In the genomic region with DNA sequence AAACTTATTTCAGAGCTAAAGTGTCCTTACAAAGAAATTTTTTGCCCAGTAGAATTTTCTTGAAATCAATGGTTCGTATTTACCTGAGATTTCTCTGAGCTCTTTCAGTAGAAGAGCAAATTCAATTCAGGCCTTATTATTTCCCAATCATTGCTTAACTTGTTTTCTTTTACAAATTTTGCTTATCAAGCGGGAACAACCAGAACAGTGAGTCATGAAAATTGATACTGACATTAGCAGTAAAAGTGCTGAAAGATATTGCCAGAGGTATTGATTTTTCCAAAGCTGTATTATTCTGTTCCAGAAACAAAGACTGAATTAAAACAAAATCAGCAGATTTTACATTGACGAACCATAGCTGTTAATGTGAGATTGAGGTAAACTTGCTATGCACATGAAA, we compare ENCODE assay signal across 31 cellular contexts.
"Had no signal": no experiment of that assay in that cellular context is flagged by ENCODE, and none has a peak within 500 bp of the region (broad histone marks: within the 10 kb centered on the region; RNA-seq: fewer than 3 reads in every experiment).

No MANE protein-coding gene starts in this region.

- H3K4me1 ChIP-seq: foreskin keratinocyte, neural progenitor cell, thyroid gland had no signal

- H3K27me3 ChIP-seq: esophagus muscularis mucosa, foreskin keratinocyte, heart left ventricle, neural progenitor cell, stomach, thyroid gland, upper lobe of left lung, vagina had no signal

- H3K27ac Mint-ChIP-seq: activated CD4-positive, alpha-beta memory T cell treated with anti-CD3 and anti-CD28 coated beads for 36 hours; activated CD4-positive, alpha-beta T cell treated with anti-CD3 and anti-CD28 coated beads, Interleukin-2, amount 10 ng/mL, durations not matched to agents 24 days and 14 days; activated naive CD4-positive, alpha-beta T cell treated with anti-CD3 and anti-CD28 coated beads, Interleukin-2, amount 10 ng/mL, durations not matched to agents 7 days and 5 days; activated T-helper 1 cell treated with anti-CD3 and anti-CD28 coated beads, Interleukin-12 subunit alpha, Interleukin-12 subunit beta, Interleukin-2, Interleukin-4 antibody, amounts not matched to agents 30 ng/mL and 10 ng/mL and 1 ng/mL, durations not matched to agents 14 hours and 24 hours and 36 hours; dendritic cell treated with granulocyte-macrophage colony-stimulating factor and Interleukin-4, amounts not matched to agents 40 ng/mL and 50 ng/mL, for 4 days; endodermal cell; naive thymus-derived CD8-positive, alpha-beta T cell; neural progenitor cell; stimulated activated memory B cell treated with anti-CD40 and anti-IgM and Interleukin-4, amounts not matched to agents 10 μg/mL and 1 μg/mL and 100 μg/mL, for 72 hours had no signal

- H3K4me3 Mint-ChIP-seq: activated CD4-positive, alpha-beta memory T cell treated with anti-CD3 and anti-CD28 coated beads for 36 hours; activated CD4-positive, alpha-beta T cell treated with anti-CD3 and anti-CD28 coated beads, Interleukin-2, amount 10 ng/mL, durations not matched to agents 24 days and 14 days; activated naive CD4-positive, alpha-beta T cell treated with anti-CD3 and anti-CD28 coated beads, Interleukin-2, amount 10 ng/mL, durations not matched to agents 7 days and 5 days; activated T-helper 1 cell treated with anti-CD3 and anti-CD28 coated beads, Interleukin-12 subunit alpha, Interleukin-12 subunit beta, Interleukin-2, Interleukin-4 antibody, amounts not matched to agents 30 ng/mL and 10 ng/mL and 1 ng/mL, durations not matched to agents 14 hours and 24 hours and 36 hours; dendritic cell treated with granulocyte-macrophage colony-stimulating factor and Interleukin-4, amounts not matched to agents 40 ng/mL and 50 ng/mL, for 4 days; endodermal cell; naive thymus-derived CD8-positive, alpha-beta T cell; neural progenitor cell; stimulated activated memory B cell treated with anti-CD40 and anti-IgM and Interleukin-4, amounts not matched to agents 10 μg/mL and 1 μg/mL and 100 μg/mL, for 72 hours had no signal

- ATAC-seq: foreskin keratinocyte; heart left ventricle; lower lobe of right lung; naive thymus-derived CD8-positive, alpha-beta T cell; sciatic nerve; stimulated activated memory B cell treated with anti-CD40 and anti-IgM and Interleukin-4, amounts not matched to agents 10 μg/mL and 1 μg/mL and 100 μg/mL, for 72 hours had no signal

- H3K27me3 Mint-ChIP-seq: dendritic cell treated with granulocyte-macrophage colony-stimulating factor and Interleukin-4, amounts not matched to agents 40 ng/mL and 50 ng/mL, for 4 days; stimulated activated memory B cell treated with anti-CD40 and anti-IgM and Interleukin-4, amounts not matched to agents 10 μg/mL and 1 μg/mL and 100 μg/mL, for 72 hours had no signal

- H3K9ac ChIP-seq: neural progenitor cell had no signal

- H3K9me3 ChIP-seq: esophagus muscularis mucosa, heart left ventricle, lower lobe of right lung, stomach, thyroid gland, upper lobe of left lung, vagina had no signal

- H3K27ac ChIP-seq: esophagus muscularis mucosa, foreskin keratinocyte, heart left ventricle, lower lobe of right lung, neural progenitor cell, stomach, thyroid gland, upper lobe of left lung, vagina had no signal

- H3K36me3 Mint-ChIP-seq: activated CD4-positive, alpha-beta memory T cell treated with anti-CD3 and anti-CD28 coated beads for 36 hours; activated naive CD4-positive, alpha-beta T cell treated with anti-CD3 and anti-CD28 coated beads, Interleukin-2, amount 10 ng/mL, durations not matched to agents 7 days and 5 days; naive thymus-derived CD8-positive, alpha-beta T cell; neural progenitor cell; stimulated activated memory B cell treated with anti-CD40 and anti-IgM and Interleukin-4, amounts not matched to agents 10 μg/mL and 1 μg/mL and 100 μg/mL, for 72 hours had no signal

- H3K36me3 ChIP-seq: esophagus muscularis mucosa, heart left ventricle, lower lobe of right lung, neural progenitor cell, stomach, thyroid gland, upper lobe of left lung, vagina had no signal

- H3K9me3 Mint-ChIP-seq: activated CD4-positive, alpha-beta T cell treated with anti-CD3 and anti-CD28 coated beads, Interleukin-2, amount 10 ng/mL, durations not matched to agents 24 days and 14 days; activated naive CD4-positive, alpha-beta T cell treated with anti-CD3 and anti-CD28 coated beads, Interleukin-2, amount 10 ng/mL, durations not matched to agents 7 days and 5 days; activated T-helper 1 cell treated with anti-CD3 and anti-CD28 coated beads, Interleukin-12 subunit alpha, Interleukin-12 subunit beta, Interleukin-2, Interleukin-4 antibody, amounts not matched to agents 30 ng/mL and 10 ng/mL and 1 ng/mL, durations not matched to agents 14 hours and 24 hours and 36 hours; dendritic cell treated with granulocyte-macrophage colony-stimulating factor and Interleukin-4, amounts not matched to agents 40 ng/mL and 50 ng/mL, for 4 days; naive thymus-derived CD8-positive, alpha-beta T cell; neural progenitor cell; stimulated activated memory B cell treated with anti-CD40 and anti-IgM and Interleukin-4, amounts not matched to agents 10 μg/mL and 1 μg/mL and 100 μg/mL, for 72 hours had no signal

- H3K4me2 ChIP-seq: neural progenitor cell, smooth muscle cell had no signal

- DNase-seq: activated CD4-positive, alpha-beta memory T cell treated with anti-CD3 and anti-CD28 coated beads for 36 hours; activated CD4-positive, alpha-beta T cell treated with anti-CD3 and anti-CD28 coated beads, Interleukin-2, amount 10 ng/mL, durations not matched to agents 24 days and 14 days; activated CD4-positive, CD25-positive, alpha-beta regulatory T cell treated with anti-CD3 and anti-CD28 coated beads, Interleukin-2, amount 50 U/mL, for 72 hours; activated CD8-positive, alpha-beta memory T cell treated with anti-CD3 and anti-CD28 coated beads, Interleukin-2, amount 50 U/mL, for 4 hours; activated effector memory CD4-positive, alpha-beta T cell treated with anti-CD3 and anti-CD28 coated beads, Interleukin-2, amount 50 U/mL, for 16 hours; activated naive CD4-positive, alpha-beta T cell treated with anti-CD3 and anti-CD28 coated beads, Interleukin-2, amount 10 ng/mL, durations not matched to agents 7 days and 5 days; activated T-cell treated with anti-CD3 and anti-CD28 coated beads, Interleukin-2, amount 50 U/mL, for 1 hour; amniotic stem cell; central memory CD4-positive, alpha-beta T cell; endodermal cell; foreskin keratinocyte; heart left ventricle; lower lobe of right lung; mesenchymal stem cell; naive thymus-derived CD8-positive, alpha-beta T cell; occipital lobe; stimulated activated CD4-positive, alpha-beta T cell treated with anti-CD3 and anti-CD28 coated beads, Interleukin-1b, Interleukin-23, amount 100 ng/mL, for 48 hours; stimulated activated CD4-positive, alpha-beta T cell treated with anti-CD3 and anti-CD28 coated beads, Interleukin-4, amount 100 ng/mL, for 4 hours; stimulated activated CD8-positive, alpha-beta memory T cell treated with anti-CD3 and anti-CD28 coated beads, Interleukin-4, amount 100 ng/mL, for 48 hours; stomach; T-helper 9 cell; thyroid gland; upper lobe of left lung had no signal

- H2AFZ ChIP-seq: neural progenitor cell had no signal

- H3K4me3 ChIP-seq: esophagus muscularis mucosa, heart left ventricle, lower lobe of right lung, neural progenitor cell, smooth muscle cell, stomach, thyroid gland, upper lobe of left lung, vagina had no signal
